Comparison of ENCODE assay signal across 10 cellular contexts in genomic region chr2:144198116-144198515, GRCh38.
DNase-seq lines count a peak whose midpoint lies in the region; ATAC-seq and TF ChIP-seq lines count a peak whose summit lies in the region.
"Had no signal": no experiment of that assay in that cellular context is flagged by ENCODE, and none has a peak within 500 bp of the region (broad histone marks: within the 10 kb centered on the region; RNA-seq: fewer than 3 reads in every experiment).

No MANE protein-coding gene starts in this region.

- intact Hi-C loops in PC-9 (cut with micrococcal nuclease; ENCODE audit: unreplicated experiment): no loop called here
- intact Hi-C loops in sciatic nerve (cut with DNase I): no loop called here
- intact Hi-C loops in spleen (cut with DNase I; ENCODE audit: low total_unique reads): no loop called here

- ATAC-seq in sciatic nerve (peak; percentile 64), GM18909 (IDR thresholded peaks at IDR 0.05; ENCODE audit: poor library complexity, unreplicated experiment) (no peak)

- H3K9me3 Mint-ChIP-seq in activated naive CD4-positive, alpha-beta T cell treated with anti-CD3 and anti-CD28 coated beads, Interleukin-2, amount 50 U/mL, for 24 hours: no peaks in the 10 kb centered on the region

- TF ChIP-seq POLR2A in erythroblast (IDR thresholded peaks at IDR 0.05; ENCODE audit: low read length) (no peak), spleen (IDR thresholded peaks at IDR 0.05) (no peak)

- POLR2A ChIA-PET in PC-9 (lab: Charles Lee; ENCODE audit: unreplicated experiment): no interaction called here

- CTCF ChIA-PET in PC-9 (lab: Charles Lee): no interaction called here

- H3K27ac ChIP-seq in PC-9: no peak overlapping the region
- H3K27ac ChIP-seq in spleen: peak overlapping the region in 3 of 8 donors; percentile 2 to 3 (median 3)

- H3F3A ChIP-seq in PC-9 (ENCODE audit: insufficient read depth, low read depth): no peaks in the 10 kb centered on the region

- WGBS in spleen, 5 donors: 66 to 78% (median 73%) methylated on average over 3 of the region's 3 CpGs

- H3K4me1 Mint-ChIP-seq in activated naive CD4-positive, alpha-beta T cell treated with anti-CD3 and anti-CD28 coated beads, Interleukin-2, amount 50 U/mL, for 24 hours: peaks cover 73% of the 10 kb centered on the region

- 0 out of 2 replicates have a peak overlapping the region, but pooled peaks have one; percentile 39 for H2AFZ ChIP-seq in PC-9

- no peak overlapping the region for H3K4me2 ChIP-seq in PC-9

- peak overlapping the region; percentile 86 for H3K27ac Mint-ChIP-seq in activated naive CD4-positive, alpha-beta T cell treated with anti-CD3 and anti-CD28 coated beads, Interleukin-2, amount 50 U/mL, for 24 hours

- no peaks in the 10 kb centered on the region for H3K9me2 ChIP-seq in PC-9 (ENCODE audit: insufficient read depth)

- H3K4me3 ChIP-seq in PC-9: no peak overlapping the region
- no peak overlapping the region for H3K4me3 ChIP-seq in spleen
- H3K4me3 ChIP-seq: BLaER1 treated with 17β-estradiol and CSF1 and Interleukin-3, amounts not matched to agents 10 nM and 100 nM had no signal

- H3K27me3 ChIP-seq in PC-9 (ENCODE audit: insufficient read depth, low read depth) (no peaks in the 10 kb centered on the region), spleen (replicated peaks in 1 of 7) (no peaks in the 10 kb centered on the region)
- H3K27me3 ChIP-seq: BLaER1 treated with 17β-estradiol and CSF1 and Interleukin-3, amounts not matched to agents 10 nM and 100 nM had no signal

- no TSS peak for BruUV-seq in PC-9 (replicated peaks; lab: Mats Ljungman, UMichigan)

- no peak for DNase-seq in activated naive CD4-positive, alpha-beta T cell treated with Interleukin-2 at 50 U/mL for 16 hours
- DNase-seq in PC-9 (peak in 1 of 2 experiments; percentile 59), erythroblast (lab: John Stamatoyannopoulos, UW) (peak; percentile 11 to 48), sciatic nerve (ENCODE audit: low spot score) (no peak), spleen (no peak), NCI-H1417 (lab: John Stamatoyannopoulos, UW) (no peak)
- DNase-seq: NCI-H1105 had no signal

- H3K27me3 Mint-ChIP-seq in activated naive CD4-positive, alpha-beta T cell treated with anti-CD3 and anti-CD28 coated beads, Interleukin-2, amount 50 U/mL, for 24 hours: no peaks in the 10 kb centered on the region

- no peak overlapping the region for H3K4me3 Mint-ChIP-seq in activated naive CD4-positive, alpha-beta T cell treated with anti-CD3 and anti-CD28 coated beads, Interleukin-2, amount 50 U/mL, for 24 hours

- H3K36me3 ChIP-seq in PC-9 (ENCODE audit: low read depth) (no peaks in the 10 kb centered on the region), spleen (no peaks in the 10 kb centered on the region)

- peaks cover 6% of the 10 kb centered on the region for H3K36me3 Mint-ChIP-seq in activated naive CD4-positive, alpha-beta T cell treated with anti-CD3 and anti-CD28 coated beads, Interleukin-2, amount 50 U/mL, for 24 hours

- H3K79me2 ChIP-seq in PC-9 (ENCODE audit: low read depth): no peaks in the 10 kb centered on the region

- H3K9me3 ChIP-seq in PC-9 (ENCODE audit: insufficient read depth, low read depth) (no peaks in the 10 kb centered on the region; the same call in 1 of the 2 replicates), spleen (no peaks in the 10 kb centered on the region)
- H3K9me3 ChIP-seq: BLaER1 treated with 17β-estradiol and CSF1 and Interleukin-3, amounts not matched to agents 10 nM and 100 nM had no signal

- H3K4me1 ChIP-seq in PC-9 (replicated peaks; ENCODE audit: insufficient read depth) (peaks cover 8% of the 10 kb centered on the region), spleen (peaks cover 0 to 25% (median 4%) of the 10 kb centered on the region in 6 donors)

- no peaks in the 10 kb centered on the region for H4K20me1 ChIP-seq in PC-9 (ENCODE audit: insufficient read depth)
- H4K20me1 ChIP-seq: BLaER1 treated with 17β-estradiol and CSF1 and Interleukin-3, amounts not matched to agents 10 nM and 100 nM had no signal

- TF ChIP-seq CTCF in PC-9 (conservative IDR thresholded peaks at IDR 0.05) (no peak), spleen (IDR thresholded peaks at IDR 0.05 in 8 of 11, conservative IDR thresholded peaks at IDR 0.05 in 3 of 11) (no peak)

Comparison
In these comparisons a context has a peak if more than half of its experiments do, and no peak if none do; other contexts are left out.
1. DNase-seq: peak in erythroblast (2 of 2); none in activated naive CD4-positive, alpha-beta T cell treated with Interleukin-2 at 50 U/mL for 16 hours (single experiment), sciatic nerve (single experiment), spleen (single experiment) and NCI-H1417 (0 of 3).